In genomic region chr12:52650520-52651081, GRCh38 we compare ENCODE assay signal across 11 cellular contexts. TPM values are rescaled to one million over a fixed set of nuclear protein-coding genes. Genes with fewer than 3 reads are reported as not detected.
DNase-seq lines count a peak whose midpoint lies in the region; ATAC-seq, FAIRE-seq and TF ChIP-seq lines count a peak whose summit lies in the region.
"Had no signal": no experiment of that assay in that cellular context is flagged by ENCODE, and none has a peak within 500 bp of the region (broad histone marks: within the 10 kb centered on the region; RNA-seq: fewer than 3 reads in every experiment).

No MANE protein-coding gene starts in this region.

- intact Hi-C loops in GM12878 (cut with micrococcal nuclease; ENCODE audit: unreplicated experiment), result no loop called here

- POLR2A ChIA-PET in GM12878 (lab: Charles Lee), result no interaction called here

- H4K20me1 ChIP-seq in GM12878 (ENCODE audit: control insufficient read depth, insufficient read depth), result no peaks in the 10 kb centered on the region; the same call in 1 of the 2 replicates

- TF ChIP-seq CTCF in GM12878 (IDR thresholded peaks at IDR 0.05 in 2 of 3, conservative IDR thresholded peaks at IDR 0.05 in 1 of 3; ENCODE audit: control insufficient read depth in 2 of 3, extremely low read depth in 1 of 3, insufficient read depth in 1 of 3, low read depth in 3 of 3, low read length in 3 of 3), result no peak

- ATAC-seq in GM12878, result peak; percentile 63
- ATAC-seq: GM23338, T-helper 17 cell had no signal

- SMC1A ChIA-PET in GM12878 (lab: Charles Lee; ENCODE audit: uncharacterized antibody, unreplicated experiment), result no interaction called here

- BruUV-seq in GM12878 (replicated peaks; lab: Mats Ljungman, UMichigan), result no TSS peak

- TF ChIP-seq RAD21 in GM12878 (IDR thresholded peaks at IDR 0.05; ENCODE audit: insufficient read depth, low read depth, low read length), result no peak

- H3K9me3 ChIP-seq in GM12878 (replicated peaks; ENCODE audit: control insufficient read depth, insufficient read depth, low read length), result no peaks in the 10 kb centered on the region
- H3K9me3 ChIP-seq: upper lobe of left lung had no signal

- no peak for TF ChIP-seq POLR2A in GM12878 (IDR thresholded peaks at IDR 0.05; ENCODE audit: low read depth, low read length)

- WGBS in GM12878 (ENCODE audit: insufficient coverage, insufficient replicate concordance, low lambda C conversion rate, missing lambda C conversion rate), result 19% methylated on average over 12 of the region's 12 CpGs

- no peak for FAIRE-seq in GM12878 (lab: Jason Lieb, UNC)

- no peak overlapping the region for H3K4me3 ChIP-seq in GM12878
- H3K4me3 ChIP-seq in rectal smooth muscle tissue (ENCODE audit: low read length), result peak overlapping the region; percentile 23
- H3K4me3 ChIP-seq: GM23338, upper lobe of left lung had no signal

- no peak overlapping the region for H3K27ac ChIP-seq in GM12878 (ENCODE audit: control insufficient read depth, insufficient read depth)
- H3K27ac ChIP-seq in rectal smooth muscle tissue (ENCODE audit: low read depth, low read length), result no peak overlapping the region
- H3K27ac ChIP-seq: upper lobe of left lung had no signal

- CTCF ChIA-PET in GM12878 (lab: Yijun Ruan, JAX), result interaction anchor here (0.8 kb wide), 1 partner anchor 230 kb away, joined by 5 read pairs; no protein-coding TSS in a partner anchor

- peaks cover 3% of the 10 kb centered on the region in 2 experiments; a peak in 2 of 4 replicates for H3K27me3 ChIP-seq in GM12878 (replicated peaks in 1 of 2; ENCODE audit: control insufficient read depth in 2 of 2, insufficient read depth in 2 of 2, low read length in 1 of 2)
- H3K27me3 ChIP-seq in rectal smooth muscle tissue (ENCODE audit: control insufficient read depth, insufficient read depth, low read length), result peaks cover 3% of the 10 kb centered on the region
- H3K27me3 ChIP-seq: upper lobe of left lung had no signal

- H3K36me3 ChIP-seq in GM12878 (ENCODE audit: control insufficient read depth in 2 of 2, insufficient read depth in 2 of 2, low read length in 1 of 2), result no peaks in the 10 kb centered on the region
- no peaks in the 10 kb centered on the region for H3K36me3 ChIP-seq in rectal smooth muscle tissue (ENCODE audit: control insufficient read depth, insufficient read depth, low read length)
- H3K36me3 ChIP-seq: upper lobe of left lung had no signal

- TF ChIP-seq EP300 in GM12878 (IDR thresholded peaks at IDR 0.05; ENCODE audit: borderline replicate concordance in 1 of 2, control insufficient read depth in 1 of 2, low read depth in 2 of 2, low read length in 2 of 2), result no peak

- H3K4me1 ChIP-seq in GM12878 (ENCODE audit: control insufficient read depth, insufficient read depth, low read length), result no peaks in the 10 kb centered on the region
- H3K4me1 ChIP-seq in rectal smooth muscle tissue (ENCODE audit: control insufficient read depth, insufficient read depth, low read length), result peaks cover 5% of the 10 kb centered on the region
- H3K4me1 ChIP-seq: upper lobe of left lung had no signal

- DNase-seq in GM04504 (ENCODE audit: low read depth) (peak; percentile 14), GM12878 (ENCODE audit: low read depth, low spot score) (no peak), NK-92 (lab: John Stamatoyannopoulos, UW; ENCODE audit: unreplicated experiment) (no peak), NCI-H2196 (lab: John Stamatoyannopoulos, UW; ENCODE audit: unreplicated experiment) (no peak)
- no peak for DNase-seq in NK-92 treated with Interleukin-12 subunit alpha and Interleukin-12 subunit beta, amount 100 ng/mL, for 24 hours (lab: John Stamatoyannopoulos, UW)
- DNase-seq: anterior cingulate cortex, occipital lobe, T-helper 17 cell, upper lobe of left lung had no signal

- no peak overlapping the region for H2AFZ ChIP-seq in GM12878 (ENCODE audit: control insufficient read depth, low read depth, low read length)
- H2AFZ ChIP-seq: GM23338 had no signal

- no peak overlapping the region for H3K4me2 ChIP-seq in GM12878 (ENCODE audit: control insufficient read depth, insufficient read depth)
- H3K4me2 ChIP-seq: GM23338 had no signal

- in situ Hi-C loops in GM12878 (cut with MboI), result no loop called here

- RAD21 ChIA-PET in GM12878 (lab: Charles Lee; ENCODE audit: unreplicated experiment), result no interaction called here

- H3K79me2 ChIP-seq in GM12878 (ENCODE audit: control insufficient read depth, insufficient read depth, low read length), result no peaks in the 10 kb centered on the region

- no peak overlapping the region for H3K9ac ChIP-seq in GM12878 (ENCODE audit: control insufficient read depth, insufficient read depth, low read length)
- H3K9ac ChIP-seq in rectal smooth muscle tissue (ENCODE audit: low read length), result no peak overlapping the region

RNA-seq across cellular contexts. Expression of gene KRT2, which starts 1.4 kb away (rescaled TPM):
- not detected in 2 replicates for total RNA-seq in GM12878 (2013; cell fraction: nucleolus; rRNA removed)
- total RNA-seq in GM12878 (2014; rRNA removed) (not detected in 2 replicates), GM12878 (2014; rRNA removed; fragmentation: Illumina TruSeq; extraction: Trizol) (not detected in 2 replicates), GM12878 (2021) (0.08 TPM in 1 of 2 replicates, not detected in the other)
- polyA plus RNA-seq in GM12878 (2011; ENCODE audit: low read depth), result not detected
- polyA plus RNA-seq in GM12878 (2011; rRNA removed) (0.12 TPM in 1 of 2 replicates, not detected in the other), GM12878 (2014; fragmentation: Illumina TruSeq; extraction: Trizol) (not detected in 2 replicates), GM12878 (2014; fragmentation: Nextera tagmentation; extraction: Ambion mirVana) (not detected), GM12878 (2014; rRNA removed) (not detected in 2 replicates), GM12878 (2016; fragmentation: Nextera tagmentation; extraction: Ambion mirVana) (not detected)
- polyA plus RNA-seq in GM12878 (2011; cell fraction: cytosol; rRNA removed), result not detected in 2 replicates
- not detected in 2 replicates for polyA plus RNA-seq in GM12878 (2011; cell fraction: nucleus; rRNA removed)
- polyA plus RNA-seq in GM12878 (2012), result not detected in 2 replicates
- not detected in 2 replicates for polyA minus RNA-seq in GM12878 (2011; rRNA and poly(A)+ RNA removed)
- polyA minus RNA-seq in GM12878 (2011; cell fraction: cytosol; rRNA and poly(A)+ RNA removed), result not detected in 2 replicates
- polyA minus RNA-seq in GM12878 (2011; cell fraction: nucleus; rRNA and poly(A)+ RNA removed), result not detected in 2 replicates
- total RNA-seq: GM23338, occipital lobe, T-helper 17 cell, upper lobe of left lung had no signal
- polyA plus RNA-seq: GM23338 had no signal

RNA-seq across cellular contexts. Expression of gene KRT1, which starts 29.6 kb away (rescaled TPM):
- not detected in 2 replicates for total RNA-seq in GM12878 (2013; cell fraction: nucleolus; rRNA removed)
- total RNA-seq in GM12878 (2014; rRNA removed), result not detected in 2 replicates
- not detected in 2 replicates for total RNA-seq in GM12878 (2014; rRNA removed; fragmentation: Illumina TruSeq; extraction: Trizol)
- total RNA-seq in GM12878 (2021), result not detected in 2 replicates
- polyA plus RNA-seq in GM12878 (2011; ENCODE audit: low read depth), result not detected
- polyA plus RNA-seq in GM12878 (2011; rRNA removed), result not detected in 2 replicates
- polyA plus RNA-seq in GM12878 (2011; cell fraction: cytosol; rRNA removed), result not detected in 2 replicates
- polyA plus RNA-seq in GM12878 (2011; cell fraction: nucleus; rRNA removed), result not detected in 2 replicates
- not detected in 2 replicates for polyA plus RNA-seq in GM12878 (2012)
- 0.13 TPM in 1 of 2 replicates, not detected in the other for polyA plus RNA-seq in GM12878 (2014; fragmentation: Illumina TruSeq; extraction: Trizol)
- polyA plus RNA-seq in GM12878 (2014; fragmentation: Nextera tagmentation; extraction: Ambion mirVana), result not detected
- polyA plus RNA-seq in GM12878 (2014; rRNA removed), result not detected in 2 replicates
- polyA plus RNA-seq in GM12878 (2016; fragmentation: Nextera tagmentation; extraction: Ambion mirVana), result not detected
- not detected in 2 replicates for polyA minus RNA-seq in GM12878 (2011; rRNA and poly(A)+ RNA removed)
- polyA minus RNA-seq in GM12878 (2011; cell fraction: cytosol; rRNA and poly(A)+ RNA removed), result not detected in 2 replicates
- not detected in 2 replicates for polyA minus RNA-seq in GM12878 (2011; cell fraction: nucleus; rRNA and poly(A)+ RNA removed)
- total RNA-seq: GM23338 had no signal
- polyA plus RNA-seq: GM23338 had no signal

RNA-seq across cellular contexts. Expression of gene KRT73, which starts 32.2 kb away (rescaled TPM):
- not detected in 2 replicates for total RNA-seq in GM12878 (2013; cell fraction: nucleolus; rRNA removed)
- total RNA-seq in GM12878 (2014; rRNA removed) (not detected in 2 replicates), GM12878 (2014; rRNA removed; fragmentation: Illumina TruSeq; extraction: Trizol) (not detected in 2 replicates), GM12878 (2021) (not detected in 2 replicates)
- not detected for polyA plus RNA-seq in GM12878 (2011; ENCODE audit: low read depth)
- polyA plus RNA-seq in GM12878 (2011; rRNA removed) (not detected in 2 replicates), GM12878 (2014; fragmentation: Illumina TruSeq; extraction: Trizol) (not detected in 2 replicates), GM12878 (2014; fragmentation: Nextera tagmentation; extraction: Ambion mirVana) (not detected), GM12878 (2014; rRNA removed) (not detected in 2 replicates), GM12878 (2016; fragmentation: Nextera tagmentation; extraction: Ambion mirVana) (not detected)
- polyA plus RNA-seq in GM12878 (2011; cell fraction: cytosol; rRNA removed), result not detected in 2 replicates
- polyA plus RNA-seq in GM12878 (2011; cell fraction: nucleus; rRNA removed), result not detected in 2 replicates
- not detected in 2 replicates for polyA plus RNA-seq in GM12878 (2012)
- polyA minus RNA-seq in GM12878 (2011; rRNA and poly(A)+ RNA removed), result not detected in 2 replicates
- not detected in 2 replicates for polyA minus RNA-seq in GM12878 (2011; cell fraction: cytosol; rRNA and poly(A)+ RNA removed)
- not detected in 2 replicates for polyA minus RNA-seq in GM12878 (2011; cell fraction: nucleus; rRNA and poly(A)+ RNA removed)
- total RNA-seq: GM23338, occipital lobe had no signal
- polyA plus RNA-seq: GM23338 had no signal

RNA-seq across cellular contexts. Expression of gene KRT72, which starts 49.3 kb away (rescaled TPM):
- total RNA-seq in GM12878 (2013; cell fraction: nucleolus; rRNA removed), result not detected in 2 replicates
- total RNA-seq in GM12878 (2014; rRNA removed), result not detected in 2 replicates
- total RNA-seq in GM12878 (2014; rRNA removed; fragmentation: Illumina TruSeq; extraction: Trizol), result not detected in 2 replicates
- not detected in 2 replicates for total RNA-seq in GM12878 (2021)
- polyA plus RNA-seq in GM12878 (2011; ENCODE audit: low read depth), result not detected
- not detected in 2 replicates for polyA plus RNA-seq in GM12878 (2011; rRNA removed)
- not detected in 2 replicates for polyA plus RNA-seq in GM12878 (2011; cell fraction: cytosol; rRNA removed)
- polyA plus RNA-seq in GM12878 (2011; cell fraction: nucleus; rRNA removed), result not detected in 2 replicates
- not detected in 2 replicates for polyA plus RNA-seq in GM12878 (2012)
- polyA plus RNA-seq in GM12878 (2014; fragmentation: Illumina TruSeq; extraction: Trizol), result not detected in 2 replicates
- not detected for polyA plus RNA-seq in GM12878 (2014; fragmentation: Nextera tagmentation; extraction: Ambion mirVana)
- not detected in 2 replicates for polyA plus RNA-seq in GM12878 (2014; rRNA removed)
- polyA plus RNA-seq in GM12878 (2016; fragmentation: Nextera tagmentation; extraction: Ambion mirVana), result not detected
- not detected in 2 replicates for polyA minus RNA-seq in GM12878 (2011; rRNA and poly(A)+ RNA removed)
- not detected in 2 replicates for polyA minus RNA-seq in GM12878 (2011; cell fraction: cytosol; rRNA and poly(A)+ RNA removed)
- polyA minus RNA-seq in GM12878 (2011; cell fraction: nucleus; rRNA and poly(A)+ RNA removed), result not detected in 2 replicates
- total RNA-seq: GM23338, occipital lobe had no signal
- polyA plus RNA-seq: GM23338 had no signal

RNA-seq across cellular contexts. Expression of gene KRT77, which starts 52.7 kb away (rescaled TPM):
- not detected in 2 replicates for total RNA-seq in GM12878 (2013; cell fraction: nucleolus; rRNA removed)
- total RNA-seq in GM12878 (2014; rRNA removed), result not detected in 2 replicates
- not detected in 2 replicates for total RNA-seq in GM12878 (2014; rRNA removed; fragmentation: Illumina TruSeq; extraction: Trizol)
- not detected in 2 replicates for total RNA-seq in GM12878 (2021)
- polyA plus RNA-seq in GM12878 (2011; ENCODE audit: low read depth), result not detected
- not detected in 2 replicates for polyA plus RNA-seq in GM12878 (2011; rRNA removed)
- not detected in 2 replicates for polyA plus RNA-seq in GM12878 (2011; cell fraction: cytosol; rRNA removed)
- not detected in 2 replicates for polyA plus RNA-seq in GM12878 (2011; cell fraction: nucleus; rRNA removed)
- not detected in 2 replicates for polyA plus RNA-seq in GM12878 (2012)
- not detected in 2 replicates for polyA plus RNA-seq in GM12878 (2014; fragmentation: Illumina TruSeq; extraction: Trizol)
- not detected for polyA plus RNA-seq in GM12878 (2014; fragmentation: Nextera tagmentation; extraction: Ambion mirVana)
- polyA plus RNA-seq in GM12878 (2014; rRNA removed), result not detected in 2 replicates
- not detected for polyA plus RNA-seq in GM12878 (2016; fragmentation: Nextera tagmentation; extraction: Ambion mirVana)
- not detected in 2 replicates for polyA minus RNA-seq in GM12878 (2011; rRNA and poly(A)+ RNA removed)
- not detected in 2 replicates for polyA minus RNA-seq in GM12878 (2011; cell fraction: cytosol; rRNA and poly(A)+ RNA removed)
- not detected in 2 replicates for polyA minus RNA-seq in GM12878 (2011; cell fraction: nucleus; rRNA and poly(A)+ RNA removed)
- total RNA-seq: GM23338, occipital lobe, T-helper 17 cell, upper lobe of left lung had no signal
- polyA plus RNA-seq: GM23338 had no signal
